7 cellular contexts compared by ENCODE assay signal in genomic region chr6:137094411-137095008, GRCh38. TPM values are rescaled to one million over a fixed set of nuclear protein-coding genes. Genes with fewer than 3 reads are reported as not detected.
DNase-seq lines count a peak whose midpoint lies in the region; TF ChIP-seq lines count a peak whose summit lies in the region.

No MANE protein-coding gene starts in this region.

- H3K4me1 ChIP-seq in fibroblast of lung (ENCODE audit: control insufficient read depth, extremely low read depth, insufficient read depth, low read length) (no peaks in the 10 kb centered on the region), tibial artery (no peaks in the 10 kb centered on the region)

- no peaks in the 10 kb centered on the region for H3K9me3 ChIP-seq in fibroblast of lung (ENCODE audit: control insufficient read depth, insufficient read depth, low read depth, low read length)
- no peaks in the 10 kb centered on the region for H3K9me3 ChIP-seq in neural cell (ENCODE audit: low read length)
- no peaks in the 10 kb centered on the region for H3K9me3 ChIP-seq in tibial artery

- H3K27me3 ChIP-seq in fibroblast of lung (ENCODE audit: control insufficient read depth, insufficient read depth, low read length), result no peaks in the 10 kb centered on the region
- H3K27me3 ChIP-seq in neural cell (ENCODE audit: insufficient read depth, low read depth, low read length), result no peaks in the 10 kb centered on the region
- no peaks in the 10 kb centered on the region for H3K27me3 ChIP-seq in tibial artery

- no peak for TF ChIP-seq EP300 in neural cell (conservative IDR thresholded peaks at IDR 0.05; ENCODE audit: poor library complexity, severe bottlenecking)

- DNase-seq in GM10266 (ENCODE audit: extremely low spot score), result peak; percentile 21
- DNase-seq in HPDE6-E6E7 (ENCODE audit: extremely low spot score), result peak; percentile 31
- DNase-seq in OCI-M2 (lab: John Stamatoyannopoulos, UW; ENCODE audit: unreplicated experiment), result peak; percentile 67
- DNase-seq in activated T-cell treated with anti-CD3 and anti-CD28 coated beads, Interleukin-2, amount 50 U/mL, for 24 hours, result peak; percentile 46
- peak; percentile 54 to 82 for DNase-seq in fibroblast of lung (ENCODE audit: low read depth in 2 of 2)
- peak in 1 of 2 donors; percentile 74 for DNase-seq in tibial artery

- no peak overlapping the region for H3K27ac Mint-ChIP-seq in activated T-cell treated with anti-CD3 and anti-CD28 coated beads, Interleukin-2, amount 50 U/mL, for 24 hours

- H3K4me2 ChIP-seq in fibroblast of lung (ENCODE audit: extremely low read depth, insufficient read depth, low read length), result no peak overlapping the region
- no peak overlapping the region for H3K4me2 ChIP-seq in neural cell (ENCODE audit: low read length)

- TF ChIP-seq RAD21 in neural cell (conservative IDR thresholded peaks at IDR 0.05), result peak; percentile 80

- H2AFZ ChIP-seq in fibroblast of lung (ENCODE audit: low read length), result no peak overlapping the region
- H2AFZ ChIP-seq in neural cell (ENCODE audit: low read depth, low read length), result no peak overlapping the region

- H4K20me1 ChIP-seq in fibroblast of lung (ENCODE audit: control insufficient read depth, extremely low read depth, insufficient read depth, low read length) (no peaks in the 10 kb centered on the region), neural cell (ENCODE audit: insufficient read depth) (no peaks in the 10 kb centered on the region)

- H3K9ac ChIP-seq in fibroblast of lung (ENCODE audit: insufficient read depth, low read length) (no peak overlapping the region), neural cell (ENCODE audit: low read length) (no peak overlapping the region)

- H3K36me3 Mint-ChIP-seq in activated T-cell treated with anti-CD3 and anti-CD28 coated beads, Interleukin-2, amount 50 U/mL, for 24 hours (ENCODE audit: low read depth), result no peaks in the 10 kb centered on the region

- H3K4me3 Mint-ChIP-seq in activated T-cell treated with anti-CD3 and anti-CD28 coated beads, Interleukin-2, amount 50 U/mL, for 24 hours, result no peak overlapping the region

- H3K27me3 Mint-ChIP-seq in activated T-cell treated with anti-CD3 and anti-CD28 coated beads, Interleukin-2, amount 50 U/mL, for 24 hours, result peaks cover 3% of the 10 kb centered on the region

- H3K79me2 ChIP-seq in fibroblast of lung (ENCODE audit: control insufficient read depth, insufficient read depth, low read length) (no peaks in the 10 kb centered on the region), neural cell (replicated peaks; ENCODE audit: insufficient read depth, low read length) (no peaks in the 10 kb centered on the region)

- no peaks in the 10 kb centered on the region for H3K36me3 ChIP-seq in fibroblast of lung (ENCODE audit: control insufficient read depth, insufficient read depth, low read length)
- no peaks in the 10 kb centered on the region for H3K36me3 ChIP-seq in neural cell (ENCODE audit: insufficient read depth, low read length)
- no peaks in the 10 kb centered on the region for H3K36me3 ChIP-seq in tibial artery

- H3K9me3 Mint-ChIP-seq in activated T-cell treated with anti-CD3 and anti-CD28 coated beads, Interleukin-2, amount 50 U/mL, for 24 hours, result no peaks in the 10 kb centered on the region

- H3K4me3 ChIP-seq in fibroblast of lung (replicated peaks in 1 of 4; ENCODE audit: control extremely low read depth in 1 of 4, insufficient read depth in 1 of 4, low read depth in 3 of 4, low read length in 4 of 4) (no peak overlapping the region), neural cell (ENCODE audit: low read length) (no peak overlapping the region), tibial artery (no peak overlapping the region)

- intact Hi-C loops in tibial artery (cut with DNase I; ENCODE audit: low total_unique reads), result loop anchor here (10.0 kb wide), 1 partner anchor 220 kb away; no protein-coding TSS in a partner anchor

- H3K27ac ChIP-seq in fibroblast of lung (ENCODE audit: insufficient read depth, low read length), result no peak overlapping the region
- no peak overlapping the region for H3K27ac ChIP-seq in neural cell (ENCODE audit: low read length)
- H3K27ac ChIP-seq in tibial artery, result no peak overlapping the region

- H3K4me1 Mint-ChIP-seq in activated T-cell treated with anti-CD3 and anti-CD28 coated beads, Interleukin-2, amount 50 U/mL, for 24 hours (ENCODE audit: low read depth), result peaks cover 19% of the 10 kb centered on the region

- H3K9me2 ChIP-seq in neural cell (ENCODE audit: insufficient read depth, low read length), result no peaks in the 10 kb centered on the region

- H3F3A ChIP-seq in neural cell (ENCODE audit: insufficient read depth, low read length, poor library complexity, severe bottlenecking), result no peaks in the 10 kb centered on the region

- TF ChIP-seq CTCF in GM10266 (IDR thresholded peaks at IDR 0.05; ENCODE audit: control insufficient read depth, insufficient read depth, low read depth, missing control alignments) (peak; percentile 72), fibroblast of lung (conservative IDR thresholded peaks at IDR 0.05 in 1 of 2, IDR thresholded peaks at IDR 0.05 in 1 of 2; ENCODE audit: low read depth in 1 of 2, low read length in 2 of 2) (peak; percentile 67 to 69), neural cell (IDR thresholded peaks at IDR 0.05; ENCODE audit: poor library complexity, severe bottlenecking) (peak; percentile 84), tibial artery (IDR thresholded peaks at IDR 0.05) (peak; percentile 58 to 61)

TF ChIP-seq in neural cell, 6 proteins besides CTCF, POLR2A, EP300 and RAD21:
- TF ChIP-seq TAF1 (IDR thresholded peaks at IDR 0.05; ENCODE audit: low read depth) (no peak), POLR2AphosphoS5 (IDR thresholded peaks at IDR 0.05) (no peak), MXI1 (conservative IDR thresholded peaks at IDR 0.05; ENCODE audit: poor library complexity, severe bottlenecking) (no peak), SMC3 (conservative IDR thresholded peaks at IDR 0.05; ENCODE audit: poor library complexity) (peak; percentile 84), EZH2 (IDR thresholded peaks at IDR 0.05; ENCODE audit: borderline replicate concordance, insufficient read depth, low read length, poor library complexity, severe bottlenecking) (no peak)

RNA-seq across cellular contexts. Expression of gene IL20RA, which starts 49.7 kb away (rescaled TPM):
- total RNA-seq in fibroblast of lung, result 0.33 and 0.77 TPM in 2 replicates
- polyA plus RNA-seq in fibroblast of lung, result 0.10 and 0.43 TPM in 2 replicates
- 0.03 and 0.31 TPM in 2 replicates for polyA plus RNA-seq in fibroblast of lung (2012)
- polyA minus RNA-seq in fibroblast of lung (ENCODE audit: low replicate concordance), result not detected in 2 replicates
- polyA plus RNA-seq in neural cell, result not detected in 2 replicates
- not detected in 2 replicates for polyA minus RNA-seq in neural cell
